Comparison of ENCODE assay signal across 8 cellular contexts in genomic region chr2:10331702-10332401, GRCh38. TPM values are rescaled to one million over a fixed set of nuclear protein-coding genes. Genes with fewer than 3 reads are reported as not detected.
DNase-seq lines count a peak whose midpoint lies in the region; ATAC-seq and TF ChIP-seq lines count a peak whose summit lies in the region.

No MANE protein-coding gene starts in this region.

- H3K4me3 ChIP-seq in coronary artery (peak overlapping the region; percentile 39), gastrocnemius medialis (no peak overlapping the region)

- no peaks in the 10 kb centered on the region for H3K27me3 Mint-ChIP-seq in T-helper 2 cell treated with Interferon-gamma antibody and Interleukin-4, amounts not matched to agents 5 μg/mL and 100 μg/mL, for 36 hours (ENCODE audit: low read depth)

- no peak for TF ChIP-seq CTCF in coronary artery (IDR thresholded peaks at IDR 0.05)
- no peak for TF ChIP-seq CTCF in gastrocnemius medialis (IDR thresholded peaks at IDR 0.05 in 4 of 5, conservative IDR thresholded peaks at IDR 0.05 in 1 of 5)

- ATAC-seq in HG03521 (IDR thresholded peaks at IDR 0.05; ENCODE audit: unreplicated experiment), result peak; percentile 48
- ATAC-seq in gastrocnemius medialis, result no peak

- no peaks in the 10 kb centered on the region for H3K9me3 ChIP-seq in gastrocnemius medialis

- peak overlapping the region in 1 of 2 donors; percentile 20 for H3K27ac ChIP-seq in coronary artery
- H3K27ac ChIP-seq in gastrocnemius medialis, result peak overlapping the region in 3 of 4 donors; percentile 42 to 70 (median 65)

- peaks cover 8% of the 10 kb centered on the region for H3K9me3 Mint-ChIP-seq in T-helper 2 cell treated with Interferon-gamma antibody and Interleukin-4, amounts not matched to agents 5 μg/mL and 100 μg/mL, for 36 hours

- peaks cover 8 to 18% of the 10 kb centered on the region in 2 donors for H3K4me1 ChIP-seq in gastrocnemius medialis

- H3K36me3 Mint-ChIP-seq in T-helper 2 cell treated with Interferon-gamma antibody and Interleukin-4, amounts not matched to agents 5 μg/mL and 100 μg/mL, for 36 hours (ENCODE audit: low read depth), result peaks cover 20% of the 10 kb centered on the region

- peak overlapping the region; percentile 82 for H3K27ac Mint-ChIP-seq in T-helper 2 cell treated with Interferon-gamma antibody and Interleukin-4, amounts not matched to agents 5 μg/mL and 100 μg/mL, for 36 hours

- peak; percentile 56 for DNase-seq in NCI-H748 (lab: John Stamatoyannopoulos, UW; ENCODE audit: unreplicated experiment)
- no peak for DNase-seq in NCI-H748 treated with DMSO at 0.1 percent for 48 hours (lab: John Stamatoyannopoulos, UW)
- DNase-seq in T-helper 2 cell treated with Interferon-gamma antibody and Interleukin-4, amounts not matched to agents 5 μg/mL and 100 μg/mL, for 36 hours (ENCODE audit: low spot score), result peak; percentile 81
- DNase-seq in coronary artery (ENCODE audit: low spot score), result no peak
- no peak for DNase-seq in gastrocnemius medialis
- no peak for DNase-seq in retina
- no peak for DNase-seq in nucleus accumbens (lab: John Stamatoyannopoulos, UW)

- H3K27me3 ChIP-seq in gastrocnemius medialis, result no peaks in the 10 kb centered on the region

- in situ Hi-C loops in gastrocnemius medialis (cut with MboI; ENCODE audit: low sequenced_read_pairs in 4 of 4), result no loop called here

- peak overlapping the region; percentile 94 for H3K4me3 Mint-ChIP-seq in T-helper 2 cell treated with Interferon-gamma antibody and Interleukin-4, amounts not matched to agents 5 μg/mL and 100 μg/mL, for 36 hours

- no peaks in the 10 kb centered on the region for H3K36me3 ChIP-seq in gastrocnemius medialis

- no peak for TF ChIP-seq POLR2A in gastrocnemius medialis (IDR thresholded peaks at IDR 0.05)

- peaks cover 66% of the 10 kb centered on the region for H3K4me1 Mint-ChIP-seq in T-helper 2 cell treated with Interferon-gamma antibody and Interleukin-4, amounts not matched to agents 5 μg/mL and 100 μg/mL, for 36 hours (ENCODE audit: low read depth)

- intact Hi-C loops in gastrocnemius medialis (cut with DNase I; ENCODE audit: low total_unique reads), result no loop called here

RNA-seq across cellular contexts. Expression of gene HPCAL1, which starts 29.1 kb away (rescaled TPM):
- total RNA-seq in gastrocnemius medialis, result 10 to 100 TPM; 29.0 to 45.5 (median 34.5) TPM

Comparison
In these comparisons a context has a peak if more than half of its experiments do, and no peak if none do; other contexts are left out.
1. DNase-seq: peak in NCI-H748 (single experiment) and T-helper 2 cell treated with Interferon-gamma antibody and Interleukin-4, amounts not matched to agents 5 μg/mL and 100 μg/mL, for 36 hours (single experiment); none in NCI-H748 treated with DMSO at 0.1 percent for 48 hours (single experiment), coronary artery (single experiment), gastrocnemius medialis (0 of 2), retina (single experiment) and nucleus accumbens (0 of 56).